In the genomic region with DNA sequence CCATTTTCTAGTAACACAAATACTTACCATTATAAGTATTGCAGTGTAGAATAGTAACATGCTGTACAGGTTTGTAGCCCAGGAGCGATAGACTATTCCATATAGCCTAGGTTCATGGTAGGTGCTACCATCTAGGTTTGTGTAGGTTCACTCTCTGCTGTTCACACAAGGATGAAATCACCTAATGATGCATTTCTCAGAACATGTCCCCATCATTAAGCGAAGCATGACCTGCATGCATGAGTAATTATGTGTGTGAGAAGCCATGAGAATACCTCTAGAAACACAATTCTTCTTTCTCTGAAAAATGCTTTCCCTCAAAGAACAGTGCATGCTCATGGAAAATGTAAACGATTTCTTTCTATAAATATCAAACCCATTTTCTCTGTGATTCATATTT, we compare ENCODE assay signal across 1 cellular context.
TF ChIP-seq lines count a peak whose summit lies in the region.

No MANE protein-coding gene starts in this region.

TF ChIP-seq in GM12878, 131 proteins besides CTCF, POLR2A, EP300 and RAD21 (continued from another document):
- TF ChIP-seq, protein P1, sequence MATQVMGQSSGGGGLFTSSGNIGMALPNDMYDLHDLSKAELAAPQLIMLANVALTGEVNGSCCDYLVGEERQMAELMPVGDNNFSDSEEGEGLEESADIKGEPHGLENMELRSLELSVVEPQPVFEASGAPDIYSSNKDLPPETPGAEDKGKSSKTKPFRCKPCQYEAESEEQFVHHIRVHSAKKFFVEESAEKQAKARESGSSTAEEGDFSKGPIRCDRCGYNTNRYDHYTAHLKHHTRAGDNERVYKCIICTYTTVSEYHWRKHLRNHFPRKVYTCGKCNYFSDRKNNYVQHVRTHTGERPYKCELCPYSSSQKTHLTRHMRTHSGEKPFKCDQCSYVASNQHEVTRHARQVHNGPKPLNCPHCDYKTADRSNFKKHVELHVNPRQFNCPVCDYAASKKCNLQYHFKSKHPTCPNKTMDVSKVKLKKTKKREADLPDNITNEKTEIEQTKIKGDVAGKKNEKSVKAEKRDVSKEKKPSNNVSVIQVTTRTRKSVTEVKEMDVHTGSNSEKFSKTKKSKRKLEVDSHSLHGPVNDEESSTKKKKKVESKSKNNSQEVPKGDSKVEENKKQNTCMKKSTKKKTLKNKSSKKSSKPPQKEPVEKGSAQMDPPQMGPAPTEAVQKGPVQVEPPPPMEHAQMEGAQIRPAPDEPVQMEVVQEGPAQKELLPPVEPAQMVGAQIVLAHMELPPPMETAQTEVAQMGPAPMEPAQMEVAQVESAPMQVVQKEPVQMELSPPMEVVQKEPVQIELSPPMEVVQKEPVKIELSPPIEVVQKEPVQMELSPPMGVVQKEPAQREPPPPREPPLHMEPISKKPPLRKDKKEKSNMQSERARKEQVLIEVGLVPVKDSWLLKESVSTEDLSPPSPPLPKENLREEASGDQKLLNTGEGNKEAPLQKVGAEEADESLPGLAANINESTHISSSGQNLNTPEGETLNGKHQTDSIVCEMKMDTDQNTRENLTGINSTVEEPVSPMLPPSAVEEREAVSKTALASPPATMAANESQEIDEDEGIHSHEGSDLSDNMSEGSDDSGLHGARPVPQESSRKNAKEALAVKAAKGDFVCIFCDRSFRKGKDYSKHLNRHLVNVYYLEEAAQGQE (IDR thresholded peaks at IDR 0.05; ENCODE audit: low read depth, low read length): no peak
- TF ChIP-seq ZSCAN29 (IDR thresholded peaks at IDR 0.05) (no peak), RUNX3 (IDR thresholded peaks at IDR 0.05; ENCODE audit: low read length) (peak; percentile 7; the same call in 1 of the 2 replicates), ZNF274 (IDR thresholded peaks at IDR 0.05; ENCODE audit: insufficient read depth, insufficient read length) (no peak), TBL1XR1 (IDR thresholded peaks at IDR 0.05; ENCODE audit: low read depth, low read length) (no peak), ASH2L (IDR thresholded peaks at IDR 0.05; ENCODE audit: borderline replicate concordance, low read depth) (no peak), HDGF (IDR thresholded peaks at IDR 0.05) (no peak), LARP7 (IDR thresholded peaks at IDR 0.05) (no peak), PAX5 (IDR thresholded peaks at IDR 0.05; ENCODE audit: borderline replicate concordance, low read depth, low read length) (peak; percentile 91; the same call in 1 of the 2 replicates), MTA2 (IDR thresholded peaks at IDR 0.05; ENCODE audit: low read depth) (peak; percentile 74; the same call in 1 of the 2 replicates), IKZF2 (IDR thresholded peaks at IDR 0.05) (peak in 1 of 2 experiments; percentile 56; a peak in 2 of 4 replicates), TCF3 (IDR thresholded peaks at IDR 0.05; ENCODE audit: borderline replicate concordance, insufficient read depth, low read depth, low read length) (no peak), CHD4 (IDR thresholded peaks at IDR 0.05) (no peak), RCOR1 (conservative IDR thresholded peaks at IDR 0.05; ENCODE audit: low read depth, low read length) (no peak), JUNB (IDR thresholded peaks at IDR 0.05) (no peak), FOS (IDR thresholded peaks at IDR 0.05; ENCODE audit: borderline replicate concordance, extremely low read depth, insufficient read length) (no peak), IKZF1 (conservative IDR thresholded peaks at IDR 0.05) (no peak), ZNF24 (IDR thresholded peaks at IDR 0.05) (no peak), ZZZ3 (IDR thresholded peaks at IDR 0.05; ENCODE audit: control insufficient read depth, insufficient read length, low read depth) (no peak), MYC (IDR thresholded peaks at IDR 0.05; ENCODE audit: insufficient read depth, insufficient read length, insufficient replicate concordance, low read length, severe bottlenecking) (no peak)
- TF ChIP-seq, protein P2, sequence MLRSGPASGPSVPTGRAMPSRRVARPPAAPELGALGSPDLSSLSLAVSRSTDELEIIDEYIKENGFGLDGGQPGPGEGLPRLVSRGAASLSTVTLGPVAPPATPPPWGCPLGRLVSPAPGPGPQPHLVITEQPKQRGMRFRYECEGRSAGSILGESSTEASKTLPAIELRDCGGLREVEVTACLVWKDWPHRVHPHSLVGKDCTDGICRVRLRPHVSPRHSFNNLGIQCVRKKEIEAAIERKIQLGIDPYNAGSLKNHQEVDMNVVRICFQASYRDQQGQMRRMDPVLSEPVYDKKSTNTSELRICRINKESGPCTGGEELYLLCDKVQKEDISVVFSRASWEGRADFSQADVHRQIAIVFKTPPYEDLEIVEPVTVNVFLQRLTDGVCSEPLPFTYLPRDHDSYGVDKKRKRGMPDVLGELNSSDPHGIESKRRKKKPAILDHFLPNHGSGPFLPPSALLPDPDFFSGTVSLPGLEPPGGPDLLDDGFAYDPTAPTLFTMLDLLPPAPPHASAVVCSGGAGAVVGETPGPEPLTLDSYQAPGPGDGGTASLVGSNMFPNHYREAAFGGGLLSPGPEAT (IDR thresholded peaks at IDR 0.05; ENCODE audit: low read depth): peak; percentile 32; the same call in 1 of the 2 replicates
- TF ChIP-seq, protein P3, sequence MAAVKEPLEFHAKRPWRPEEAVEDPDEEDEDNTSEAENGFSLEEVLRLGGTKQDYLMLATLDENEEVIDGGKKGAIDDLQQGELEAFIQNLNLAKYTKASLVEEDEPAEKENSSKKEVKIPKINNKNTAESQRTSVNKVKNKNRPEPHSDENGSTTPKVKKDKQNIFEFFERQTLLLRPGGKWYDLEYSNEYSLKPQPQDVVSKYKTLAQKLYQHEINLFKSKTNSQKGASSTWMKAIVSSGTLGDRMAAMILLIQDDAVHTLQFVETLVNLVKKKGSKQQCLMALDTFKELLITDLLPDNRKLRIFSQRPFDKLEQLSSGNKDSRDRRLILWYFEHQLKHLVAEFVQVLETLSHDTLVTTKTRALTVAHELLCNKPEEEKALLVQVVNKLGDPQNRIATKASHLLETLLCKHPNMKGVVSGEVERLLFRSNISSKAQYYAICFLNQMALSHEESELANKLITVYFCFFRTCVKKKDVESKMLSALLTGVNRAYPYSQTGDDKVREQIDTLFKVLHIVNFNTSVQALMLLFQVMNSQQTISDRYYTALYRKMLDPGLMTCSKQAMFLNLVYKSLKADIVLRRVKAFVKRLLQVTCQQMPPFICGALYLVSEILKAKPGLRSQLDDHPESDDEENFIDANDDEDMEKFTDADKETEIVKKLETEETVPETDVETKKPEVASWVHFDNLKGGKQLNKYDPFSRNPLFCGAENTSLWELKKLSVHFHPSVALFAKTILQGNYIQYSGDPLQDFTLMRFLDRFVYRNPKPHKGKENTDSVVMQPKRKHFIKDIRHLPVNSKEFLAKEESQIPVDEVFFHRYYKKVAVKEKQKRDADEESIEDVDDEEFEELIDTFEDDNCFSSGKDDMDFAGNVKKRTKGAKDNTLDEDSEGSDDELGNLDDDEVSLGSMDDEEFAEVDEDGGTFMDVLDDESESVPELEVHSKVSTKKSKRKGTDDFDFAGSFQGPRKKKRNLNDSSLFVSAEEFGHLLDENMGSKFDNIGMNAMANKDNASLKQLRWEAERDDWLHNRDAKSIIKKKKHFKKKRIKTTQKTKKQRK (IDR thresholded peaks at IDR 0.05; ENCODE audit: low read depth, low read length): no peak
- TF ChIP-seq, protein P4, sequence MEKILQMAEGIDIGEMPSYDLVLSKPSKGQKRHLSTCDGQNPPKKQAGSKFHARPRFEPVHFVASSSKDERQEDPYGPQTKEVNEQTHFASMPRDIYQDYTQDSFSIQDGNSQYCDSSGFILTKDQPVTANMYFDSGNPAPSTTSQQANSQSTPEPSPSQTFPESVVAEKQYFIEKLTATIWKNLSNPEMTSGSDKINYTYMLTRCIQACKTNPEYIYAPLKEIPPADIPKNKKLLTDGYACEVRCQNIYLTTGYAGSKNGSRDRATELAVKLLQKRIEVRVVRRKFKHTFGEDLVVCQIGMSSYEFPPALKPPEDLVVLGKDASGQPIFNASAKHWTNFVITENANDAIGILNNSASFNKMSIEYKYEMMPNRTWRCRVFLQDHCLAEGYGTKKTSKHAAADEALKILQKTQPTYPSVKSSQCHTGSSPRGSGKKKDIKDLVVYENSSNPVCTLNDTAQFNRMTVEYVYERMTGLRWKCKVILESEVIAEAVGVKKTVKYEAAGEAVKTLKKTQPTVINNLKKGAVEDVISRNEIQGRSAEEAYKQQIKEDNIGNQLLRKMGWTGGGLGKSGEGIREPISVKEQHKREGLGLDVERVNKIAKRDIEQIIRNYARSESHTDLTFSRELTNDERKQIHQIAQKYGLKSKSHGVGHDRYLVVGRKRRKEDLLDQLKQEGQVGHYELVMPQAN (conservative IDR thresholded peaks at IDR 0.05): no peak
